Comparison of ENCODE assay signal across 8 cellular contexts in genomic region chr10:132939957-132940790, GRCh38. TPM values are rescaled to one million over a fixed set of nuclear protein-coding genes. Genes with fewer than 3 reads are reported as not detected.
DNase-seq lines count a peak whose midpoint lies in the region; ATAC-seq and TF ChIP-seq lines count a peak whose summit lies in the region.

No MANE protein-coding gene starts in this region.

- H3K27me3 Mint-ChIP-seq in activated T-cell treated with anti-CD3 and anti-CD28 coated beads, Interleukin-2, amount 50 U/mL, for 72 hours (ENCODE audit: low read depth), result peaks cover 60% of the 10 kb centered on the region

- ATAC-seq in activated T-cell treated with anti-CD3 and anti-CD28 coated beads, Interleukin-2, amount 50 U/mL, for 72 hours (replicated peaks in 1 of 2), result peak; percentile 65 to 75
- ATAC-seq in HG02981 (IDR thresholded peaks at IDR 0.05; ENCODE audit: unreplicated experiment) (no peak), GM18873 (IDR thresholded peaks at IDR 0.05; ENCODE audit: low FRiP score, unreplicated experiment) (no peak)

- intact Hi-C loops in head of caudate nucleus (cut with DNase I) (loop anchor here (5.0 kb wide), 1 partner anchor 182 kb away; no protein-coding TSS in a partner anchor), sigmoid colon (cut with DNase I) (loop anchor here (10.0 kb wide), 1 partner anchor 185 kb away; no protein-coding TSS in a partner anchor)

- H3K4me3 Mint-ChIP-seq in activated T-cell treated with anti-CD3 and anti-CD28 coated beads, Interleukin-2, amount 50 U/mL, for 72 hours, result no peak overlapping the region

- no peak for TF ChIP-seq POLR2A in sigmoid colon (IDR thresholded peaks at IDR 0.05)

- in situ Hi-C loops in KBM-7 (cut with MboI; ENCODE audit: low pct_unique_long_range_greater_than_20kb, low sequenced_read_pairs), result no loop called here

- no peak for TF ChIP-seq EP300 in sigmoid colon (IDR thresholded peaks at IDR 0.05)

- H3K27ac ChIP-seq in sigmoid colon, result no peak overlapping the region

- no peaks in the 10 kb centered on the region for H3K9me3 ChIP-seq in sigmoid colon

- no peaks in the 10 kb centered on the region for H3K9me3 Mint-ChIP-seq in activated T-cell treated with anti-CD3 and anti-CD28 coated beads, Interleukin-2, amount 50 U/mL, for 72 hours

- peaks cover 4 to 50% (median 27%) of the 10 kb centered on the region in 3 donors for H3K27me3 ChIP-seq in sigmoid colon

- H3K4me3 ChIP-seq in GM12875 (ENCODE audit: low read depth, low read length) (no peak overlapping the region), sigmoid colon (no peak overlapping the region)

- peak; percentile 76 for DNase-seq in Ammon's horn (ENCODE audit: low spot score)
- DNase-seq in KBM-7, result peak; percentile 68
- DNase-seq in activated T-cell treated with anti-CD3 and anti-CD28 coated beads, Interleukin-2, amount 50 U/mL, for 72 hours, result peak; percentile 65 to 68
- peak in 40 of 42 donors; percentile 20 to 85 (median 65) for DNase-seq in head of caudate nucleus
- DNase-seq in sigmoid colon, result no peak

- peaks cover 0 to 18% (median 14%) of the 10 kb centered on the region in 4 donors for H3K4me1 ChIP-seq in sigmoid colon

- whole genome bisulfite sequencing in sigmoid colon, 2 donors, result 38 to 47% methylated on average over 24 of the region's 24 CpGs

- no peak overlapping the region for H3K27ac Mint-ChIP-seq in activated T-cell treated with anti-CD3 and anti-CD28 coated beads, Interleukin-2, amount 50 U/mL, for 72 hours

- H3K4me1 Mint-ChIP-seq in activated T-cell treated with anti-CD3 and anti-CD28 coated beads, Interleukin-2, amount 50 U/mL, for 72 hours (ENCODE audit: low read depth), result peaks cover 6% of the 10 kb centered on the region

- TF ChIP-seq CTCF in GM12875 (IDR thresholded peaks at IDR 0.05; ENCODE audit: borderline replicate concordance, insufficient read depth, low read depth, low read length) (peak; percentile 74), sigmoid colon (IDR thresholded peaks at IDR 0.05) (peak in 3 of 4 experiments; percentile 25 to 47 (median 44))

- no peaks in the 10 kb centered on the region for H3K36me3 Mint-ChIP-seq in activated T-cell treated with anti-CD3 and anti-CD28 coated beads, Interleukin-2, amount 50 U/mL, for 72 hours (ENCODE audit: insufficient read depth in 2 of 2)

- no peaks in the 10 kb centered on the region for H3K36me3 ChIP-seq in sigmoid colon

RNA-seq across cellular contexts. Expression of gene CFAP46, which starts 2.2 kb away (rescaled TPM):
- under 1 TPM; 0.16 to 0.26 TPM for total RNA-seq in activated T-cell treated with anti-CD3 and anti-CD28 coated beads, Interleukin-2, amount 50 U/mL, for 72 hours
- 1 to 10 TPM in 1 of 4 donors, under 1 TPM in 2, not detected in 1; 0.36 to 1.7 (median 0.41) TPM for total RNA-seq in sigmoid colon
- polyA plus RNA-seq in sigmoid colon, result under 1 TPM in 1 of 3 donors, not detected in 2; 0.10 TPM

Comparison
In these comparisons a context has a peak if more than half of its experiments do, and no peak if none do; other contexts are left out.
1. ATAC-seq: peak in activated T-cell treated with anti-CD3 and anti-CD28 coated beads, Interleukin-2, amount 50 U/mL, for 72 hours (2 of 2); none in HG02981 (single experiment) and GM18873 (single experiment).